In genomic region chr16:1092685-1093283, GRCh38 we compare ENCODE assay signal across 13 cellular contexts. TPM values are rescaled to one million over a fixed set of nuclear protein-coding genes. Genes with fewer than 3 reads are reported as not detected.
"Had no signal": no experiment of that assay in that cellular context is flagged by ENCODE, and none has a peak within 500 bp of the region (broad histone marks: within the 10 kb centered on the region; RNA-seq: fewer than 3 reads in every experiment).

No MANE protein-coding gene starts in this region.

RNA-seq across cellular contexts. Expression of gene C1QTNF8, which starts 3.3 kb away (rescaled TPM):
- total RNA-seq: activated B cell treated with CpG ODN at 0.5 μM for 24 hours; activated CD4-positive, alpha-beta memory T cell treated with anti-CD3 and anti-CD28 coated beads for 36 hours; activated CD4-positive, alpha-beta memory T cell treated with anti-CD3 and anti-CD28 coated beads, Interleukin-2, amount 10 ng/mL, durations not matched to agents 7 days and 5 days; activated CD4-positive, alpha-beta T cell treated with anti-CD3 and anti-CD28 coated beads for 36 hours; activated CD4-positive, alpha-beta T cell treated with anti-CD3 and anti-CD28 coated beads, Interleukin-2, amount 10 ng/mL, durations not matched to agents 24 days and 14 days; activated CD4-positive, alpha-beta T cell treated with anti-CD3 and anti-CD28 coated beads, Interleukin-2, amount 10 ng/mL, durations not matched to agents 7 days and 5 days; activated CD8-positive, alpha-beta memory T cell treated with anti-CD3 and anti-CD28 coated beads for 36 hours; activated CD8-positive, alpha-beta memory T cell treated with anti-CD3 and anti-CD28 coated beads, Interleukin-2, amount 10 ng/mL, durations not matched to agents 7 days and 5 days; activated CD8-positive, alpha-beta T cell treated with anti-CD3 and anti-CD28 coated beads for 36 hours; activated CD8-positive, alpha-beta T cell treated with anti-CD3 and anti-CD28 coated beads, Interleukin-2, amount 10 ng/mL, durations not matched to agents 7 days and 5 days; T-helper 1 cell treated with Interleukin-12 subunit alpha and Interleukin-12 subunit beta and Interleukin-4 antibody, amounts not matched to agents 30 ng/mL and 1 ng/mL, for 36 hours; T-helper 17 cell; T-helper 2 cell treated with Interferon-gamma antibody and Interleukin-4, amounts not matched to agents 100 ng/mL and 5 ng/mL, for 36 hours had no signal

RNA-seq across cellular contexts. Expression of gene SSTR5, which starts 20.2 kb away (rescaled TPM):
- total RNA-seq: activated B cell treated with CpG ODN at 0.5 μM for 24 hours; activated CD4-positive, alpha-beta memory T cell treated with anti-CD3 and anti-CD28 coated beads for 36 hours; activated CD4-positive, alpha-beta memory T cell treated with anti-CD3 and anti-CD28 coated beads, Interleukin-2, amount 10 ng/mL, durations not matched to agents 7 days and 5 days; activated CD4-positive, alpha-beta T cell treated with anti-CD3 and anti-CD28 coated beads for 36 hours; activated CD4-positive, alpha-beta T cell treated with anti-CD3 and anti-CD28 coated beads, Interleukin-2, amount 10 ng/mL, durations not matched to agents 24 days and 14 days; activated CD4-positive, alpha-beta T cell treated with anti-CD3 and anti-CD28 coated beads, Interleukin-2, amount 10 ng/mL, durations not matched to agents 7 days and 5 days; activated CD8-positive, alpha-beta memory T cell treated with anti-CD3 and anti-CD28 coated beads for 36 hours; activated CD8-positive, alpha-beta memory T cell treated with anti-CD3 and anti-CD28 coated beads, Interleukin-2, amount 10 ng/mL, durations not matched to agents 7 days and 5 days; activated CD8-positive, alpha-beta T cell treated with anti-CD3 and anti-CD28 coated beads for 36 hours; activated CD8-positive, alpha-beta T cell treated with anti-CD3 and anti-CD28 coated beads, Interleukin-2, amount 10 ng/mL, durations not matched to agents 7 days and 5 days; T-helper 1 cell treated with Interleukin-12 subunit alpha and Interleukin-12 subunit beta and Interleukin-4 antibody, amounts not matched to agents 30 ng/mL and 1 ng/mL, for 36 hours; T-helper 17 cell; T-helper 2 cell treated with Interferon-gamma antibody and Interleukin-4, amounts not matched to agents 100 ng/mL and 5 ng/mL, for 36 hours had no signal
